ENCODE assay signal across 8 cellular contexts in genomic region chr9:35096035-35096849, GRCh38. TPM values are rescaled to one million over a fixed set of nuclear protein-coding genes. Genes with fewer than 3 reads are reported as not detected.
DNase-seq lines count a peak whose midpoint lies in the region; ATAC-seq and TF ChIP-seq lines count a peak whose summit lies in the region.

TSS of gene PIGO (minus strand) at chr9:35096591. CDS start at chr9:35095565, 1,026 bp downstream.

- H3K9me2 ChIP-seq in OCI-LY7 (ENCODE audit: insufficient read depth, low read length), result no peaks in the 10 kb centered on the region

- TSS peak; percentile 55 for BruUV-seq in OCI-LY7 (replicated peaks; lab: Mats Ljungman, UMichigan)

- H3K4me1 ChIP-seq in HUES64 (ENCODE audit: insufficient read depth, low read length) (no peaks in the 10 kb centered on the region), OCI-LY7 (ENCODE audit: insufficient read depth, low read length, poor library complexity, severe bottlenecking) (peaks cover 16% of the 10 kb centered on the region), mucosa of rectum (ENCODE audit: control insufficient read depth in 2 of 2, insufficient read depth in 2 of 2, low read length in 2 of 2) (peaks cover 4 to 9% of the 10 kb centered on the region in 2 donors)

- H3K4me3 ChIP-seq in HUES64 (ENCODE audit: low read length), result peak within 1 kb of the TSS; percentile 96
- H3K4me3 ChIP-seq in OCI-LY7 (ENCODE audit: low read depth, low read length, poor library complexity, severe bottlenecking), result peak within 1 kb of the TSS; percentile 79
- H3K4me3 ChIP-seq in epithelial cell of proximal tubule (ENCODE audit: low read depth, low read length), result peak within 1 kb of the TSS; percentile 78
- H3K4me3 ChIP-seq in mucosa of rectum (ENCODE audit: low read length in 2 of 2), result peak within 1 kb of the TSS; percentile 92 to 95

- H3K27me3 ChIP-seq in HUES64 (ENCODE audit: insufficient read depth, low read length) (no peaks in the 10 kb centered on the region), mucosa of rectum (ENCODE audit: control insufficient read depth in 2 of 2, insufficient read depth in 2 of 2, low read length in 2 of 2) (no peaks in the 10 kb centered on the region)

- H3K27ac ChIP-seq in HUES64 (ENCODE audit: low read depth, low read length) (peak within 1 kb of the TSS; percentile 100), OCI-LY7 (ENCODE audit: low read depth, low read length, poor library complexity, severe bottlenecking) (peak within 1 kb of the TSS; percentile 80), mucosa of rectum (ENCODE audit: low read depth in 2 of 2, low read length in 2 of 2) (peak within 1 kb of the TSS; percentile 98 to 99)

- no peaks in the 10 kb centered on the region for H4K20me1 ChIP-seq in OCI-LY7 (ENCODE audit: insufficient read depth, low read length)

- intact Hi-C loops in OCI-LY7 (cut with micrococcal nuclease; ENCODE audit: unreplicated experiment), result loop anchor here (2.0 kb wide), 1 partner anchor 197 kb away; no protein-coding TSS in a partner anchor

- no peaks in the 10 kb centered on the region; the same call in 1 of the 2 replicates for H3K79me2 ChIP-seq in OCI-LY7 (ENCODE audit: insufficient read depth, low read depth, low read length)

- H3K4me2 ChIP-seq in OCI-LY7 (ENCODE audit: low read length), result peak within 1 kb of the TSS; percentile 71

- 2% methylated on average over 53 of the region's 53 CpGs for WGBS in HUES64

- no peaks in the 10 kb centered on the region for H3K9me3 ChIP-seq in HUES64 (ENCODE audit: insufficient read depth, low read depth, low read length)
- no peaks in the 10 kb centered on the region for H3K9me3 ChIP-seq in OCI-LY7 (ENCODE audit: low read length)
- H3K9me3 ChIP-seq in mucosa of rectum (ENCODE audit: control insufficient read depth in 2 of 2, low read length in 2 of 2), result no peaks in the 10 kb centered on the region

- DNase-seq in DMS 273 (lab: John Stamatoyannopoulos, UW; ENCODE audit: unreplicated experiment) (peak; percentile 93), OCI-LY7 (ENCODE audit: low spot score) (peak; percentile 92), activated T-cell treated with anti-CD3 and anti-CD28 coated beads for 4 hours (peak; percentile 77), epithelial cell of proximal tubule (ENCODE audit: low read depth) (no peak)
- DNase-seq in stimulated activated CD8-positive, alpha-beta memory T cell treated with anti-CD3 and anti-CD28 coated beads, Interleukin-7, amount 100 ng/mL, for 1 hour (ENCODE audit: low read depth in 2 of 2), result peak; percentile 71 to 72

- H3K9ac ChIP-seq in HUES64 (ENCODE audit: low read depth, low read length) (peak within 1 kb of the TSS; percentile 99), mucosa of rectum (ENCODE audit: low read depth in 1 of 2, low read length in 2 of 2) (peak within 1 kb of the TSS; percentile 95 to 98)

- CTCF ChIA-PET in OCI-LY7 (lab: Charles Lee; ENCODE audit: unreplicated experiment), result interaction anchor here (0.6 to 0.8 kb wide), 2 partner anchors 15 to 19 kb away, joined by 3 to 4 read pairs; partner anchors contain the start of gene ATOSB

- peak; percentile 82 for ATAC-seq in GM21423 (IDR thresholded peaks at IDR 0.05; ENCODE audit: unreplicated experiment)

- POLR2A ChIA-PET in OCI-LY7 (lab: Charles Lee), result interaction anchor here (0.5 to 5.7 kb wide), 5 partner anchors 15 to 832 kb away, joined by 3 to 32 read pairs (median 3); partner anchors contain the start of gene FANCG

- peak; percentile 82 for TF ChIP-seq CTCF in OCI-LY7 (conservative IDR thresholded peaks at IDR 0.05; ENCODE audit: low read length)
- TF ChIP-seq CTCF in epithelial cell of proximal tubule (conservative IDR thresholded peaks at IDR 0.05; ENCODE audit: low read depth, low read length), result peak; percentile 72

- H2AFZ ChIP-seq in OCI-LY7 (ENCODE audit: low read length), result peak within 1 kb of the TSS; percentile 52; the same call in 1 of the 2 replicates

- H3K36me3 ChIP-seq in HUES64 (ENCODE audit: insufficient read depth, low read length) (peaks cover 48% of the 10 kb centered on the region), OCI-LY7 (ENCODE audit: insufficient read depth, low read length) (peaks cover 49% of the 10 kb centered on the region), mucosa of rectum (ENCODE audit: control insufficient read depth in 2 of 2, insufficient read depth in 2 of 2, low read length in 2 of 2) (peaks cover 31 to 36% of the 10 kb centered on the region in 2 donors)

RNA-seq across cellular contexts. Expression of gene PIGO, which starts in this region (rescaled TPM):
- polyA plus RNA-seq in HUES64 (2013, experiment 1 of 2), result 11.8 TPM
- 13.3 TPM for polyA plus RNA-seq in HUES64 (2013, experiment 2 of 2)
- total RNA-seq in OCI-LY7 (2014; rRNA removed; shearing (Covaris generic)), result 12.7 and 16.0 TPM in 2 replicates
- total RNA-seq in OCI-LY7 (2022), result 27.5 and 27.9 TPM in 2 replicates
- 18.6 and 27.8 TPM in 2 replicates for total RNA-seq in epithelial cell of proximal tubule
